ENCODE assay signal across 21 cellular contexts in genomic region chr1:39109653-39110052, GRCh38.
DNase-seq lines count a peak whose midpoint lies in the region; ATAC-seq and TF ChIP-seq lines count a peak whose summit lies in the region.
"Had no signal": no experiment of that assay in that cellular context is flagged by ENCODE, and none has a peak within 500 bp of the region (broad histone marks: within the 10 kb centered on the region; RNA-seq: fewer than 3 reads in every experiment).

No MANE protein-coding gene starts in this region.

- DNase-seq in central memory CD8-positive, alpha-beta T cell (ENCODE audit: low spot score in 2 of 2) = no peak
- DNase-seq in upper lobe of left lung (no peak), SW480 (ENCODE audit: low spot score) (no peak)
- no peak for DNase-seq in stimulated activated CD8-positive, alpha-beta memory T cell treated with anti-CD3 and anti-CD28 coated beads, Interleukin-4, amount 100 ng/mL, for 48 hours
- DNase-seq: activated CD4-positive, CD25-positive, alpha-beta regulatory T cell; activated CD8-positive, alpha-beta memory T cell treated with anti-CD3 and anti-CD28 coated beads for 24 hours; Caco-2; effector CD4-positive, alpha-beta T cell; EL; NCI-H1417 treated with DMSO at 0.1 percent for 48 hours; NCI-H2171; nephron progenitor cell; psoas muscle; stimulated activated CD4-positive, alpha-beta T cell treated with anti-CD3 and anti-CD28 coated beads, Interleukin-12 subunit alpha, Interleukin-12 subunit beta, amount 100 ng/mL, for 4 hours had no signal

- H3K27me3 Mint-ChIP-seq in central memory CD8-positive, alpha-beta T cell = no peaks in the 10 kb centered on the region
- H3K27me3 Mint-ChIP-seq in nephron (ENCODE audit: low read depth) = no peaks in the 10 kb centered on the region
- H3K27me3 Mint-ChIP-seq: memory B cell; stimulated activated memory B cell treated with anti-CD40 and anti-IgM and Interleukin-4, amounts not matched to agents 10 μg/mL and 1 μg/mL and 100 μg/mL, for 72 hours had no signal

- H3K4me3 Mint-ChIP-seq in central memory CD8-positive, alpha-beta T cell = no peak overlapping the region
- no peak overlapping the region for H3K4me3 Mint-ChIP-seq in nephron
- H3K4me3 Mint-ChIP-seq: memory B cell; stimulated activated memory B cell treated with anti-CD40 and anti-IgM and Interleukin-4, amounts not matched to agents 10 μg/mL and 1 μg/mL and 100 μg/mL, for 72 hours; T-helper 2 cell treated with Interferon-gamma antibody and Interleukin-4, amounts not matched to agents 5 μg/mL and 100 μg/mL, for 36 hours had no signal

- H3K27ac ChIP-seq in KMS-11 (no peak overlapping the region), upper lobe of left lung (peak overlapping the region in 3 of 4 donors; percentile 94 to 96 (median 96))

- H2AFZ ChIP-seq in KMS-11 (ENCODE audit: low read depth) = no peak overlapping the region

- no peaks in the 10 kb centered on the region for H3K9me3 Mint-ChIP-seq in central memory CD8-positive, alpha-beta T cell
- H3K9me3 Mint-ChIP-seq in nephron = no peaks in the 10 kb centered on the region
- H3K9me3 Mint-ChIP-seq: activated T-helper 2 cell treated with anti-CD3 and anti-CD28 coated beads, Interferon-gamma antibody, Interleukin-2, Interleukin-4, amounts not matched to agents 10 μg/mL and 5 μg/mL and 100 μg/mL, durations not matched to agents 14 hours and 24 hours and 36 hours; memory B cell; nephron progenitor cell; stimulated activated memory B cell treated with anti-CD40 and anti-IgM and Interleukin-4, amounts not matched to agents 10 μg/mL and 1 μg/mL and 100 μg/mL, for 72 hours; T-helper 2 cell treated with Interferon-gamma antibody and Interleukin-4, amounts not matched to agents 5 μg/mL and 100 μg/mL, for 36 hours had no signal

- ATAC-seq in central memory CD8-positive, alpha-beta T cell (replicated peaks; ENCODE audit: extremely low read depth, poor library complexity, severe bottlenecking) = no peak
- no peak for ATAC-seq in upper lobe of left lung (ENCODE audit: low FRiP score in 2 of 2)
- ATAC-seq in GM18498 (IDR thresholded peaks at IDR 0.05; ENCODE audit: unreplicated experiment) = no peak
- ATAC-seq: psoas muscle; stimulated activated memory B cell treated with anti-CD40 and anti-IgM and Interleukin-4, amounts not matched to agents 10 μg/mL and 1 μg/mL and 100 μg/mL, for 72 hours had no signal

- no peaks in the 10 kb centered on the region; the same call in 1 of the 2 replicates for H4K20me1 ChIP-seq in KMS-11 (ENCODE audit: insufficient read depth)

- no peaks in the 10 kb centered on the region for H3K9me3 ChIP-seq in upper lobe of left lung
- H3K9me3 ChIP-seq: Caco-2, psoas muscle had no signal

- no peak overlapping the region for H3K9ac ChIP-seq in KMS-11

- H3K4me2 ChIP-seq in KMS-11 = peak overlapping the region; percentile 15; the same call in 1 of the 2 replicates

- H3K79me2 ChIP-seq in KMS-11 (ENCODE audit: insufficient read depth, low read depth) = peaks cover 31% of the 10 kb centered on the region

- peak overlapping the region; percentile 22 for H3K27ac Mint-ChIP-seq in central memory CD8-positive, alpha-beta T cell (ENCODE audit: low read depth)
- peak overlapping the region in 2 of 3 experiments; percentile 64 to 69 for H3K27ac Mint-ChIP-seq in nephron
- H3K27ac Mint-ChIP-seq: activated T-helper 2 cell treated with anti-CD3 and anti-CD28 coated beads, Interferon-gamma antibody, Interleukin-2, Interleukin-4, amounts not matched to agents 10 μg/mL and 5 μg/mL and 100 μg/mL, durations not matched to agents 14 hours and 24 hours and 36 hours; memory B cell; nephron progenitor cell; stimulated activated memory B cell treated with anti-CD40 and anti-IgM and Interleukin-4, amounts not matched to agents 10 μg/mL and 1 μg/mL and 100 μg/mL, for 72 hours; T-helper 2 cell treated with Interferon-gamma antibody and Interleukin-4, amounts not matched to agents 5 μg/mL and 100 μg/mL, for 36 hours had no signal

- H3K4me3 ChIP-seq in KMS-11 (IDR thresholded peaks at IDR 0.05; ENCODE audit: insufficient read depth, low read depth, low read length) (no peak overlapping the region), upper lobe of left lung (no peak overlapping the region)
- H3K4me3 ChIP-seq: psoas muscle had no signal

- peaks cover 11% of the 10 kb centered on the region for H3K4me1 Mint-ChIP-seq in central memory CD8-positive, alpha-beta T cell
- peaks cover 28% of the 10 kb centered on the region for H3K4me1 Mint-ChIP-seq in nephron

- 68 to 72% methylated on average over 2 of the region's 2 CpGs for WGBS in upper lobe of left lung, 2 donors

- TF ChIP-seq EP300 in upper lobe of left lung (IDR thresholded peaks at IDR 0.05) = no peak

- no peaks in the 10 kb centered on the region for H3K36me3 ChIP-seq in KMS-11 (ENCODE audit: insufficient read depth)
- H3K36me3 ChIP-seq in upper lobe of left lung = no peaks in the 10 kb centered on the region

- TF ChIP-seq CTCF in KMS-11 (conservative IDR thresholded peaks at IDR 0.05; ENCODE audit: low read depth, low read length) (no peak), nephron (IDR thresholded peaks at IDR 0.05; ENCODE audit: unreplicated experiment in 3 of 3) (no peak), upper lobe of left lung (IDR thresholded peaks at IDR 0.05) (no peak)

- no peaks in the 10 kb centered on the region for H3K27me3 ChIP-seq in KMS-11 (ENCODE audit: insufficient read depth, low read depth)
- no peaks in the 10 kb centered on the region for H3K27me3 ChIP-seq in upper lobe of left lung

- TF ChIP-seq POLR2A in upper lobe of left lung (IDR thresholded peaks at IDR 0.05) = no peak

- H3K4me1 ChIP-seq in KMS-11 (ENCODE audit: low read depth, poor library complexity, severe bottlenecking) = peaks cover 34% of the 10 kb centered on the region
- peaks cover 66 to 90% (median 70%) of the 10 kb centered on the region in 4 donors for H3K4me1 ChIP-seq in upper lobe of left lung

- peaks cover 2% of the 10 kb centered on the region for H3K36me3 Mint-ChIP-seq in central memory CD8-positive, alpha-beta T cell (ENCODE audit: insufficient read depth)
- H3K36me3 Mint-ChIP-seq in nephron (ENCODE audit: low read depth) = peaks cover 8% of the 10 kb centered on the region
